ENCODE assay signal across 1 cellular context in the genomic region with DNA sequence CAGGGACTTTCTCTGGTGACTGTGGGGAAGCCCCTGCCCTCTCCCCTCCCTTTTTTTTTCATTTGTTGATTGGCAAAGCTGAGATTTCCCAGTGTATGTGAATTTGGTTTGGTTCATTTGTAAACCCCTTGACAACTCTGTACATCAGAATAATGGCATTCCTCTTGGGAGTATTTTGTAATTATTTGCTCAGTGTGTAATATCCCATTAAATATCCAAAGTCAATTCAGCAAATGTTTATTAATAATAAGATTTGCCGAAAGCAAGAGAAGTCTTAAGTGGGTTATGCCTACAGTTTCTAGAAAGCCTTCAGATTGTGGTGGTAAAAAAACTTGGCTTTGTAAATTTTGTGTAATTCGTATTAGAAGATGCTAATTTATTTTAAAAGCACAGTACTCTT.
TF ChIP-seq lines count a peak whose summit lies in the region.

No MANE protein-coding gene starts in this region.

TF ChIP-seq in HCT116, 20 proteins besides CTCF, POLR2A, EP300 and RAD21 (continued from another document):
- TF ChIP-seq, protein P1, sequence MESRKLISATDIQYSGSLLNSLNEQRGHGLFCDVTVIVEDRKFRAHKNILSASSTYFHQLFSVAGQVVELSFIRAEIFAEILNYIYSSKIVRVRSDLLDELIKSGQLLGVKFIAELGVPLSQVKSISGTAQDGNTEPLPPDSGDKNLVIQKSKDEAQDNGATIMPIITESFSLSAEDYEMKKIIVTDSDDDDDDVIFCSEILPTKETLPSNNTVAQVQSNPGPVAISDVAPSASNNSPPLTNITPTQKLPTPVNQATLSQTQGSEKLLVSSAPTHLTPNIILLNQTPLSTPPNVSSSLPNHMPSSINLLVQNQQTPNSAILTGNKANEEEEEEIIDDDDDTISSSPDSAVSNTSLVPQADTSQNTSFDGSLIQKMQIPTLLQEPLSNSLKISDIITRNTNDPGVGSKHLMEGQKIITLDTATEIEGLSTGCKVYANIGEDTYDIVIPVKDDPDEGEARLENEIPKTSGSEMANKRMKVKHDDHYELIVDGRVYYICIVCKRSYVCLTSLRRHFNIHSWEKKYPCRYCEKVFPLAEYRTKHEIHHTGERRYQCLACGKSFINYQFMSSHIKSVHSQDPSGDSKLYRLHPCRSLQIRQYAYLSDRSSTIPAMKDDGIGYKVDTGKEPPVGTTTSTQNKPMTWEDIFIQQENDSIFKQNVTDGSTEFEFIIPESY (IDR thresholded peaks at IDR 0.05; ENCODE audit: extremely low read depth, insufficient replicate concordance, low read length) = no peak
